ENCODE assay signal across 1 cellular context in the genomic region with DNA sequence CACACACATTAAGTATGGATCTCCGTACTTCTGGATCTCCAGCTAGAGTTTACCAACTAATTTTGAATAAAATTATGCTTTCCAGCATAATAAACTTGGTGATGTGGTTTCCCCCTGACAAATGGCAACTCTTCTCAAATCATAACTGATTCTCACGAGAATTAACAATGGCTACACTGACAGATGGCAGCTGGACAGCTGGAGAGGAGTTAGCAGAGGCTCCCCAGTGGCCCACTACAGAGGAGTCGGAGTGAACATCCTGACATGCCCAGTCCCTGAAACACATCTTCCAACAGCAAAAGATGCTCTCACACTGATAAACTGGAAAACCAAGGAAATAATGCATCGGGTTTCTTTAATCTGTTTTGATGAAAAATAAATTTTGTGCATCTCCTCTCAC.
TF ChIP-seq lines count a peak whose summit lies in the region.

No MANE protein-coding gene starts in this region.

TF ChIP-seq in IMR-90, 13 proteins besides CTCF, POLR2A, EP300 and RAD21 (continued from another document):
- TF ChIP-seq, protein P1, sequence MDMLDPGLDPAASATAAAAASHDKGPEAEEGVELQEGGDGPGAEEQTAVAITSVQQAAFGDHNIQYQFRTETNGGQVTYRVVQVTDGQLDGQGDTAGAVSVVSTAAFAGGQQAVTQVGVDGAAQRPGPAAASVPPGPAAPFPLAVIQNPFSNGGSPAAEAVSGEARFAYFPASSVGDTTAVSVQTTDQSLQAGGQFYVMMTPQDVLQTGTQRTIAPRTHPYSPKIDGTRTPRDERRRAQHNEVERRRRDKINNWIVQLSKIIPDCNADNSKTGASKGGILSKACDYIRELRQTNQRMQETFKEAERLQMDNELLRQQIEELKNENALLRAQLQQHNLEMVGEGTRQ (IDR thresholded peaks at IDR 0.05; ENCODE audit: low read depth, low read length) = no peak
- no peak for TF ChIP-seq RFX5 (IDR thresholded peaks at IDR 0.05; ENCODE audit: low read depth, low read length)
- TF ChIP-seq, protein P2, sequence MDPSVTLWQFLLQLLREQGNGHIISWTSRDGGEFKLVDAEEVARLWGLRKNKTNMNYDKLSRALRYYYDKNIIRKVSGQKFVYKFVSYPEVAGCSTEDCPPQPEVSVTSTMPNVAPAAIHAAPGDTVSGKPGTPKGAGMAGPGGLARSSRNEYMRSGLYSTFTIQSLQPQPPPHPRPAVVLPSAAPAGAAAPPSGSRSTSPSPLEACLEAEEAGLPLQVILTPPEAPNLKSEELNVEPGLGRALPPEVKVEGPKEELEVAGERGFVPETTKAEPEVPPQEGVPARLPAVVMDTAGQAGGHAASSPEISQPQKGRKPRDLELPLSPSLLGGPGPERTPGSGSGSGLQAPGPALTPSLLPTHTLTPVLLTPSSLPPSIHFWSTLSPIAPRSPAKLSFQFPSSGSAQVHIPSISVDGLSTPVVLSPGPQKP (IDR thresholded peaks at IDR 0.05; ENCODE audit: borderline replicate concordance, low read depth, low read length) = no peak
- no peak for TF ChIP-seq CEBPB (IDR thresholded peaks at IDR 0.05; ENCODE audit: low read depth, low read length)
- no peak for TF ChIP-seq SMC3 (IDR thresholded peaks at IDR 0.05; ENCODE audit: low read depth, low read length)
- TF ChIP-seq MXI1 (IDR thresholded peaks at IDR 0.05; ENCODE audit: borderline replicate concordance, low read depth, low read length) = no peak
- no peak for TF ChIP-seq MAFK (IDR thresholded peaks at IDR 0.05; ENCODE audit: low read depth, low read length)
